Comparison of ENCODE assay signal across 9 cellular contexts in genomic region chr18:59084286-59084779, GRCh38. TPM values are rescaled to one million over a fixed set of nuclear protein-coding genes. Genes with fewer than 3 reads are reported as not detected.
A peak's percentile ranks its signal among the peaks of the same experiment; 100 is the strongest.
DNase-seq lines count a peak whose midpoint lies in the region; ATAC-seq and TF ChIP-seq lines count a peak whose summit lies in the region.
"Had no signal": no experiment of that assay in that cellular context is flagged by ENCODE, and none has a peak within 500 bp of the region (broad histone marks: within the 10 kb centered on the region; RNA-seq: fewer than 3 reads in every experiment).

No MANE protein-coding gene starts in this region.

- H3K27ac Mint-ChIP-seq in neural crest cell (ENCODE audit: unreplicated experiment) = no peak overlapping the region
- H3K27ac Mint-ChIP-seq: stimulated activated naive CD8-positive, alpha-beta T cell treated with anti-CD3 and anti-CD28 coated beads, Interleukin-15, Interleukin-2, amounts not matched to agents 100 ng/mL and 50 ng/mL, for 24 hours had no signal

- no peaks in the 10 kb centered on the region for H3K9me3 Mint-ChIP-seq in neural crest cell
- H3K9me3 Mint-ChIP-seq: stimulated activated naive CD8-positive, alpha-beta T cell treated with anti-CD3 and anti-CD28 coated beads, Interleukin-15, Interleukin-2, amounts not matched to agents 100 ng/mL and 50 ng/mL, for 24 hours had no signal

- in situ Hi-C loops in Panc1 (cut with HindIII; ENCODE audit: low pct_unique_long_range_greater_than_20kb, low sequenced_read_pairs) = no loop called here

- H3K4me3 ChIP-seq in Panc1 (ENCODE audit: low read depth in 2 of 2, low read length in 2 of 2) (no peak overlapping the region), fibroblast of pulmonary artery (replicated peaks; ENCODE audit: low read depth, low read length) (no peak overlapping the region)

- no peak overlapping the region for H3K4me3 Mint-ChIP-seq in neural crest cell
- H3K4me3 Mint-ChIP-seq: stimulated activated naive CD8-positive, alpha-beta T cell treated with anti-CD3 and anti-CD28 coated beads, Interleukin-15, Interleukin-2, amounts not matched to agents 100 ng/mL and 50 ng/mL, for 24 hours had no signal

- peaks cover 10% of the 10 kb centered on the region for H3K27me3 Mint-ChIP-seq in neural crest cell (ENCODE audit: low read depth)

- CTCF ChIA-PET in Panc1 (lab: Charles Lee) = interaction anchor here (0.6 to 0.7 kb wide), 3 partner anchors 12 to 320 kb away, joined by 3 to 4 read pairs (median 4); no protein-coding TSS in a partner anchor

- H3K36me3 ChIP-seq in Panc1 (ENCODE audit: control insufficient read depth, insufficient read depth, low read length) = no peaks in the 10 kb centered on the region

- intact Hi-C loops in Panc1 (cut with micrococcal nuclease; ENCODE audit: unreplicated experiment) = no loop called here

- peaks cover 11% of the 10 kb centered on the region for H3K4me1 Mint-ChIP-seq in neural crest cell

- no peaks in the 10 kb centered on the region for H3K9me3 ChIP-seq in Panc1 (ENCODE audit: control insufficient read depth, insufficient read depth, low read depth, low read length)

- peak; percentile 4 for DNase-seq in NK-92 treated with Interleukin-12 subunit alpha and Interleukin-12 subunit beta, amount 100 ng/mL, for 24 hours (lab: John Stamatoyannopoulos, UW)
- DNase-seq in NK-92 (lab: John Stamatoyannopoulos, UW; ENCODE audit: unreplicated experiment) = no peak
- peak; percentile 71 to 76 for DNase-seq in Kasumi-1 (lab: John Stamatoyannopoulos, UW)
- peak; percentile 54 for DNase-seq in Panc1 (ENCODE audit: low read depth, low spot score)
- DNase-seq in activated T-cell treated with anti-CD3 and anti-CD28 coated beads, Interleukin-2, amount 50 U/mL, for 48 hours = peak; percentile 80
- peak; percentile 83 for DNase-seq in fibroblast of pulmonary artery (ENCODE audit: low read depth)
- peak; percentile 78 for DNase-seq in neural crest cell (ENCODE audit: low read depth, low spot score)
- DNase-seq in stromal cell of bone marrow (ENCODE audit: low read depth) = peak; percentile 52

- no TSS peak for BruUV-seq in Panc1 (replicated peaks; lab: Mats Ljungman, UMichigan)

- no peak overlapping the region for H3K27ac ChIP-seq in Panc1 (ENCODE audit: low read length)

- POLR2A ChIA-PET in Panc1 (lab: Charles Lee) = no interaction called here

- H3K27me3 ChIP-seq in Panc1 (ENCODE audit: control insufficient read depth, insufficient read depth, low read length) = no peaks in the 10 kb centered on the region

- H3K4me1 ChIP-seq in Panc1 (ENCODE audit: control insufficient read depth, insufficient read depth, low read length) = no peaks in the 10 kb centered on the region

- TF ChIP-seq CTCF in Panc1 (IDR thresholded peaks at IDR 0.05) (peak; percentile 80), fibroblast of pulmonary artery (IDR thresholded peaks at IDR 0.05; ENCODE audit: low read length, missing control alignments) (peak; percentile 93), neural crest cell (conservative IDR thresholded peaks at IDR 0.05) (peak; percentile 91)

- ATAC-seq in Panc1 = peak; percentile 84

- H3K36me3 Mint-ChIP-seq in neural crest cell (ENCODE audit: low read depth) = no peaks in the 10 kb centered on the region

RNA-seq across cellular contexts. Expression of gene SEC11C, which starts 55.4 kb away (rescaled TPM):
- total RNA-seq in Panc1 (2021; ENCODE audit: unreplicated experiment) = 48.3 TPM
- polyA plus RNA-seq in Panc1 (2012; ENCODE audit: insufficient read length) = 41.2 TPM
- 54.3 and 55.1 TPM in 2 replicates for total RNA-seq in neural crest cell
